In the genomic region with DNA sequence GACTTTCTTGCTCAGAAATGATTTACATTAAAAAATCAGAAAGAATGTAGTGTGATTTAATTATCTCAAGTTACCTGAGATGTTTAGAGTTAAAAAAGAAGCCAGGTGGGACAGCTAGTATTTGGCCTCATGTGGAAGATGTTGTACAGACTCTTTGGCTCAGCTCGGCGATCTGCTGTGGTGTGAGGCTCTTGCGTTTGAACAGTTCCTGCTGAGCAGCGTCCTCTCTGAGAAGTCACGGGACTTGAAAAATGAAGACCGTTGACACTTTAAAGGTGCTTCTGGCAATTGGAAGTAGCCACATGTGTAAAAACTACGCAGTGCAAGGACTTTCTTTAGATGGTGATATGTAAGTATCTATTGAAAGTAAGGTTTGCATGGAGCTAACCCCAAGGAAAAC, we compare ENCODE assay signal across 25 cellular contexts.
DNase-seq lines count a peak whose midpoint lies in the region; ATAC-seq and TF ChIP-seq lines count a peak whose summit lies in the region.
"Had no signal": no experiment of that assay in that cellular context is flagged by ENCODE, and none has a peak within 500 bp of the region (broad histone marks: within the 10 kb centered on the region; RNA-seq: fewer than 3 reads in every experiment).

No MANE protein-coding gene starts in this region.

- peak overlapping the region; percentile 86 for H3K27ac Mint-ChIP-seq in activated T-cell treated with anti-CD3 and anti-CD28 coated beads, Interleukin-2, amount 50 U/mL, for 24 hours
- H3K27ac Mint-ChIP-seq in activated naive CD8-positive, alpha-beta T cell, result peak overlapping the region; percentile 81
- H3K27ac Mint-ChIP-seq in stimulated activated naive B cell treated with anti-CD40 and anti-IgM and Interleukin-4, amounts not matched to agents 10 μg/mL and 1 μg/mL and 100 μg/mL, for 72 hours, result peak overlapping the region; percentile 90

- H3K4me2 ChIP-seq in DOHH2 (ENCODE audit: low read length), result peak overlapping the region; percentile 69
- H3K4me2 ChIP-seq: KMS-11 had no signal

- no peak for ATAC-seq in activated T-cell treated with anti-CD3 and anti-CD28 coated beads, Interleukin-2, amount 50 U/mL, for 4 hours
- peak in 1 of 2 donors; percentile 31 for ATAC-seq in stimulated activated naive B cell treated with anti-CD40 and anti-IgM and Interleukin-4, amounts not matched to agents 10 μg/mL and 1 μg/mL and 100 μg/mL, for 72 hours (replicated peaks)
- ATAC-seq: body of pancreas, esophagus mucosa, left colon had no signal

- no peak for TF ChIP-seq CTCF in DOHH2 (IDR thresholded peaks at IDR 0.05; ENCODE audit: low read depth, low read length, poor library complexity, severe bottlenecking)

- H3K4me1 ChIP-seq in DOHH2 (ENCODE audit: control insufficient read depth, low read length), result peaks cover 96% of the 10 kb centered on the region
- H3K4me1 ChIP-seq: BE2C, body of pancreas had no signal

- H3K36me3 ChIP-seq in DOHH2 (ENCODE audit: control insufficient read depth, low read length), result peaks cover 82% of the 10 kb centered on the region
- H3K36me3 ChIP-seq: BE2C, MG63, ovary, Peyer's patch, thoracic aorta had no signal

- no peaks in the 10 kb centered on the region for H3K27me3 ChIP-seq in DOHH2 (ENCODE audit: control insufficient read depth, low read length)
- H3K27me3 ChIP-seq: BE2C, body of pancreas, MG63, ovary, Peyer's patch had no signal

- H3K4me3 Mint-ChIP-seq in activated T-cell treated with anti-CD3 and anti-CD28 coated beads, Interleukin-2, amount 50 U/mL, for 24 hours, result peak overlapping the region; percentile 49
- no peak overlapping the region for H3K4me3 Mint-ChIP-seq in activated T-cell treated with anti-CD3 and anti-CD28 coated beads, Interleukin-2, amount 50 U/mL, for 4 hours
- peak overlapping the region; percentile 55 for H3K4me3 Mint-ChIP-seq in activated naive CD8-positive, alpha-beta T cell
- peak overlapping the region; percentile 38 to 44 for H3K4me3 Mint-ChIP-seq in stimulated activated naive B cell treated with anti-CD40 and anti-IgM and Interleukin-4, amounts not matched to agents 10 μg/mL and 1 μg/mL and 100 μg/mL, for 72 hours
- H3K4me3 Mint-ChIP-seq: neural crest cell had no signal

- peaks cover 78% of the 10 kb centered on the region for H3K4me1 Mint-ChIP-seq in activated T-cell treated with anti-CD3 and anti-CD28 coated beads, Interleukin-2, amount 50 U/mL, for 24 hours (ENCODE audit: low read depth)
- peaks cover 67% of the 10 kb centered on the region for H3K4me1 Mint-ChIP-seq in activated T-cell treated with anti-CD3 and anti-CD28 coated beads, Interleukin-2, amount 50 U/mL, for 4 hours (ENCODE audit: low read depth)
- H3K4me1 Mint-ChIP-seq in activated naive CD8-positive, alpha-beta T cell (ENCODE audit: low read depth), result peaks cover 85% of the 10 kb centered on the region
- H3K4me1 Mint-ChIP-seq in stimulated activated naive B cell treated with anti-CD40 and anti-IgM and Interleukin-4, amounts not matched to agents 10 μg/mL and 1 μg/mL and 100 μg/mL, for 72 hours, result peaks cover 61 to 88% of the 10 kb centered on the region in 2 donors

- H3K9me3 Mint-ChIP-seq in activated T-cell treated with anti-CD3 and anti-CD28 coated beads, Interleukin-2, amount 50 U/mL, for 24 hours, result no peaks in the 10 kb centered on the region
- no peaks in the 10 kb centered on the region for H3K9me3 Mint-ChIP-seq in activated T-cell treated with anti-CD3 and anti-CD28 coated beads, Interleukin-2, amount 50 U/mL, for 4 hours
- no peaks in the 10 kb centered on the region for H3K9me3 Mint-ChIP-seq in activated naive CD8-positive, alpha-beta T cell (ENCODE audit: low read depth)
- peaks cover 0 to 6% of the 10 kb centered on the region in 2 donors for H3K9me3 Mint-ChIP-seq in stimulated activated naive B cell treated with anti-CD40 and anti-IgM and Interleukin-4, amounts not matched to agents 10 μg/mL and 1 μg/mL and 100 μg/mL, for 72 hours
- H3K9me3 Mint-ChIP-seq: neural crest cell had no signal

- peaks cover 50% of the 10 kb centered on the region for H3F3A ChIP-seq in DOHH2 (ENCODE audit: control insufficient read depth, insufficient read depth)

- H3K27me3 Mint-ChIP-seq in activated T-cell treated with anti-CD3 and anti-CD28 coated beads, Interleukin-2, amount 50 U/mL, for 24 hours, result no peaks in the 10 kb centered on the region
- no peaks in the 10 kb centered on the region for H3K27me3 Mint-ChIP-seq in activated T-cell treated with anti-CD3 and anti-CD28 coated beads, Interleukin-2, amount 50 U/mL, for 4 hours (ENCODE audit: low read depth)
- no peaks in the 10 kb centered on the region for H3K27me3 Mint-ChIP-seq in activated naive CD8-positive, alpha-beta T cell
- no peaks in the 10 kb centered on the region for H3K27me3 Mint-ChIP-seq in stimulated activated naive B cell treated with anti-CD40 and anti-IgM and Interleukin-4, amounts not matched to agents 10 μg/mL and 1 μg/mL and 100 μg/mL, for 72 hours

- peak overlapping the region; percentile 69 for H3K27ac ChIP-seq in DOHH2 (ENCODE audit: low read depth, low read length)
- H3K27ac ChIP-seq: body of pancreas, KMS-11, ovary, Peyer's patch, thoracic aorta had no signal

- no peaks in the 10 kb centered on the region for H3K9me2 ChIP-seq in DOHH2 (replicated peaks; ENCODE audit: control insufficient read depth, low read length)

- peaks cover 74% of the 10 kb centered on the region for H3K36me3 Mint-ChIP-seq in activated T-cell treated with anti-CD3 and anti-CD28 coated beads, Interleukin-2, amount 50 U/mL, for 24 hours (ENCODE audit: low read depth)
- peaks cover 34% of the 10 kb centered on the region for H3K36me3 Mint-ChIP-seq in activated T-cell treated with anti-CD3 and anti-CD28 coated beads, Interleukin-2, amount 50 U/mL, for 4 hours (ENCODE audit: insufficient read depth)
- peaks cover 28% of the 10 kb centered on the region for H3K36me3 Mint-ChIP-seq in activated naive CD8-positive, alpha-beta T cell
- peaks cover 15 to 24% of the 10 kb centered on the region in 2 donors for H3K36me3 Mint-ChIP-seq in stimulated activated naive B cell treated with anti-CD40 and anti-IgM and Interleukin-4, amounts not matched to agents 10 μg/mL and 1 μg/mL and 100 μg/mL, for 72 hours

- peak overlapping the region; percentile 56 for H3K4me3 ChIP-seq in DOHH2 (ENCODE audit: low read length)
- H3K4me3 ChIP-seq: body of pancreas, MG63, ovary, Peyer's patch, thoracic aorta had no signal

- no peak for DNase-seq in activated T-cell treated with anti-CD3 and anti-CD28 coated beads, Interleukin-2, amount 50 U/mL, for 24 hours
- DNase-seq in activated T-cell treated with anti-CD3 and anti-CD28 coated beads, Interleukin-2, amount 50 U/mL, for 4 hours, result no peak
- DNase-seq in stimulated activated naive B cell treated with anti-CD40 and anti-IgM and Interleukin-4, amounts not matched to agents 10 μg/mL and 1 μg/mL and 100 μg/mL, for 72 hours, result no peak
- DNase-seq in DMS53 (lab: John Stamatoyannopoulos, UW) (no peak), OCI-M1 (lab: John Stamatoyannopoulos, UW) (no peak)
- DNase-seq: ACHN; activated CD4-positive, alpha-beta T cell treated with anti-CD3 and anti-CD28 coated beads for 48 hours; BE2C; body of pancreas; glutamatergic neuron; left colon; MG63; NCI-H1417 treated with DMSO at 0.1 percent for 48 hours; NCI-H2029 treated with DMSO at 0.1 percent for 48 hours; NCI-H226; ovary; Peyer's patch; SHP77; T-helper 9 cell had no signal

- H4K20me1 ChIP-seq in DOHH2 (ENCODE audit: control insufficient read depth, insufficient read depth, low read depth, low read length), result peaks cover 67% of the 10 kb centered on the region

- no peaks in the 10 kb centered on the region for H3K9me3 ChIP-seq in DOHH2 (ENCODE audit: control insufficient read depth, insufficient read depth, low read length)
- H3K9me3 ChIP-seq: BE2C, body of pancreas, MG63, ovary, Peyer's patch, thoracic aorta had no signal

- peaks cover 99% of the 10 kb centered on the region for H3K79me2 ChIP-seq in DOHH2 (ENCODE audit: control insufficient read depth, low read length)
